Comparison of ENCODE assay signal across 1 cellular context in the genomic region with DNA sequence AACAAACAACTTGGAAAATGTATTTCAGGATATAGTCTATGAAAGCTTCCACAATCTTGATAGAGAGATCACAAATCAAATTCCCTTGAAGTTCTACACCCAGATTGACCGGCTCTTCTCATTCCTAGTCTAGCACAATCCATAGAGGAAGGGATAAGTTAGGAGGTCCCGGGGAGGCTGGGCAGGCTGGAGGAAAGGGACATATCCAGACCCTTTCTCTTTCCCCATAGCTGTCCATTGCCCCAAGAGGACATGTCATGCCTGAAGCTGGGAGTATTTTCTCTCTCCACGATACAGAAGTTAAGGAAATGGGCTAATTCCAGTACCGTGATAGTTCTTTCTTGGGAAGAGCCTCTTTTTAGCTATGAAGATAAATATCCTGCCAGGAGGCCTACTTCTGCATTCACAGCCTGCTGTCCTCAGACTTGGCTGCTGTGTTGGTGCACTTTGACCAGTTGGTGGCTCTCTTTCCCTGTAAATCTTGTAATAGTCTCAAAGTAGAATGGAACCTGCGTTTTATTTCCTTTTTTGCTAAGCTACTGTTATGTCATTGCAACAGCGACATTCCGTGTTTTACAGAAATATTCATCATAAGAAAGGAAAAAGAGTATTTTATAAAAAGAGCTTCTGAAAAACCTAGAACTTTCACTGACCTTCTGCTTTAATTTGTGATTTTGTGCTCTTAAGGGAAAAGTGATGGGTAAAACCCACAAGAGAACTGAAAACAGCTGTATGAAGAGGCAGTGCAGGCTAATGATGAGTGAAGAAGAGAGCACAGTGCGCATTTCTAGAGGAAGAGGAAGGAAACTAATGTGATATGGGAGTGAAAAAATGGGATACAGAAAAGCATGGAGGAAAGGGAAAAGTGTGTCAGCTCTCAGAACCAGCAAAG.
TF ChIP-seq lines count a peak whose summit lies in the region.

No MANE protein-coding gene starts in this region.

TF ChIP-seq in HepG2, 621 proteins besides CTCF, POLR2A, EP300 and RAD21:
- TF ChIP-seq STAG1 (CRISPR knock-in tag; IDR thresholded peaks at IDR 0.05), result peak; percentile 52
